ENCODE assay signal across 21 cellular contexts in the genomic region with DNA sequence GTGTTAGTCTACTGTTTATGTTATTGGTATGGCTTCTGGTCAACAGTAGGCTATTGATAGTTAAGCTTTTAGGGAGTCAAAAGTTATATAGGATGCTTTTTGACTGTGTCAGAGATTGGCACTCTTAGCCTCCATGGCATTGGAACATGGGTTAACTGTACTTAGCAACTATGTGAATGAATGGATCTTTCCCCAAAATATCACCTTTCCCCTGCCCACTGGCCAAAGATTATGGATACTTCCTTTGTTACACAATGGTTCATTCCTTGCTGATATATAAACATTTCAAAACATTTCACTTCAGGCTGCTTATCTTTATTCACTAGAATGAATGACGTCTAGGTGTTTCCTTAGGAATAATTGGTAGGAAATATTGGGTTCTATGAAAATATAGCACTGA.
DNase-seq lines count a peak whose midpoint lies in the region; ATAC-seq and TF ChIP-seq lines count a peak whose summit lies in the region.
"Had no signal": no experiment of that assay in that cellular context is flagged by ENCODE, and none has a peak within 500 bp of the region (broad histone marks: within the 10 kb centered on the region; RNA-seq: fewer than 3 reads in every experiment).

No MANE protein-coding gene starts in this region.

- no peaks in the 10 kb centered on the region for H3K9me3 Mint-ChIP-seq in activated CD8-positive, alpha-beta memory T cell treated with anti-CD3 and anti-CD28 coated beads, Interleukin-2, amount 10 ng/mL, durations not matched to agents 7 days and 5 days (ENCODE audit: low read depth)
- H3K9me3 Mint-ChIP-seq: H9 had no signal

- no peak overlapping the region for H3K4me3 ChIP-seq in SK-N-SH (ENCODE audit: low read depth in 2 of 2, low read length in 1 of 2)
- H3K4me3 ChIP-seq in SJSA1, result no peak overlapping the region
- H3K4me3 ChIP-seq in fibroblast of pulmonary artery (replicated peaks; ENCODE audit: low read depth, low read length), result no peak overlapping the region
- H3K4me3 ChIP-seq in smooth muscle cell, result no peak overlapping the region

- H3K36me3 ChIP-seq in SK-N-SH (replicated peaks in 1 of 2; ENCODE audit: control insufficient read depth in 1 of 2, insufficient read depth in 2 of 2, low read length in 1 of 2) (no peaks in the 10 kb centered on the region), SJSA1 (no peaks in the 10 kb centered on the region), smooth muscle cell (ENCODE audit: low read depth) (no peaks in the 10 kb centered on the region)
- H3K36me3 ChIP-seq: BE2C had no signal

- H3K9me3 ChIP-seq in SK-N-SH (no peaks in the 10 kb centered on the region; the same call in 1 of the 2 replicates), SJSA1 (replicated peaks) (no peaks in the 10 kb centered on the region), smooth muscle cell (replicated peaks; ENCODE audit: low read depth) (no peaks in the 10 kb centered on the region)
- H3K9me3 ChIP-seq: BE2C, Caco-2 had no signal

- H3K9ac ChIP-seq in SK-N-SH (no peak overlapping the region), smooth muscle cell (ENCODE audit: low read depth) (no peak overlapping the region)

- CTCF ChIA-PET in SK-N-SH (lab: Yijun Ruan, JAX), result interaction anchor here (1.2 kb wide), 1 partner anchor 556 kb away, joined by 5 read pairs; no protein-coding TSS in a partner anchor
- CTCF ChIA-PET in activated CD8-positive, alpha-beta memory T cell treated with anti-CD3 and anti-CD28 coated beads, Interleukin-2, amount 10 ng/mL, durations not matched to agents 7 days and 5 days (lab: Charles Lee), result no interaction called here

- H3K9me2 ChIP-seq in SK-N-SH, result no peaks in the 10 kb centered on the region

- H3K27me3 ChIP-seq in SK-N-SH (ENCODE audit: insufficient read depth) (no peaks in the 10 kb centered on the region), SJSA1 (replicated peaks) (no peaks in the 10 kb centered on the region), smooth muscle cell (ENCODE audit: low read depth) (no peaks in the 10 kb centered on the region)
- H3K27me3 ChIP-seq: BE2C had no signal

- no peak overlapping the region for H3K27ac Mint-ChIP-seq in activated CD8-positive, alpha-beta memory T cell treated with anti-CD3 and anti-CD28 coated beads, Interleukin-2, amount 10 ng/mL, durations not matched to agents 7 days and 5 days
- H3K27ac Mint-ChIP-seq: CD4-positive, CD25-positive, alpha-beta regulatory T cell had no signal

- H4K20me1 ChIP-seq in SK-N-SH (ENCODE audit: insufficient read depth), result no peaks in the 10 kb centered on the region
- H4K20me1 ChIP-seq in smooth muscle cell (ENCODE audit: low read depth), result no peaks in the 10 kb centered on the region

- H3K27me3 Mint-ChIP-seq in activated CD8-positive, alpha-beta memory T cell treated with anti-CD3 and anti-CD28 coated beads, Interleukin-2, amount 10 ng/mL, durations not matched to agents 7 days and 5 days, result no peaks in the 10 kb centered on the region

- no peak for TF ChIP-seq CTCF in SK-N-SH (IDR thresholded peaks at IDR 0.05)
- TF ChIP-seq CTCF in fibroblast of pulmonary artery (IDR thresholded peaks at IDR 0.05; ENCODE audit: low read length, missing control alignments), result no peak
- no peak for TF ChIP-seq CTCF in smooth muscle cell (IDR thresholded peaks at IDR 0.05; ENCODE audit: borderline replicate concordance, insufficient read depth, poor library complexity, severe bottlenecking)

- H3K4me1 ChIP-seq in SK-N-SH (ENCODE audit: control insufficient read depth in 1 of 2, insufficient read depth in 2 of 2, low read depth in 1 of 2, low read length in 1 of 2) (peaks cover 0 to 16% of the 10 kb centered on the region in 2 experiments; a peak in 3 of 4 replicates), SJSA1 (replicated peaks) (peaks cover 55% of the 10 kb centered on the region), smooth muscle cell (ENCODE audit: low read depth) (peaks cover 6% of the 10 kb centered on the region)
- H3K4me1 ChIP-seq: BE2C, Caco-2 had no signal

- H3K4me2 ChIP-seq in SK-N-SH (no peak overlapping the region), smooth muscle cell (no peak overlapping the region)

- DNase-seq in SK-N-SH, result no peak
- DNase-seq in SJSA1 (ENCODE audit: low read depth in 1 of 2, low spot score in 2 of 2), result no peak
- DNase-seq in fibroblast of pulmonary artery (ENCODE audit: low read depth), result peak; percentile 14
- DNase-seq in smooth muscle cell (lab: John Stamatoyannopoulos, UW; ENCODE audit: unreplicated experiment), result no peak
- DNase-seq in AG08395 (ENCODE audit: low spot score), result no peak
- DNase-seq in activated CD8-positive, alpha-beta memory T cell treated with anti-CD3 and anti-CD28 coated beads, Interleukin-2, amount 10 ng/mL, durations not matched to agents 7 days and 5 days, result no peak
- DNase-seq: BE2C; Caco-2; CD4-positive, CD25-positive, alpha-beta regulatory T cell; GDM1; H9; NCI-H1092 treated with DMSO at 0.1 percent for 48 hours; NCI-H2081; NCI-H2171 treated with DMSO at 0.1 percent for 48 hours; NCI-H510A; NCI-H748 treated with DMSO at 0.1 percent for 48 hours; OCI-M1 had no signal

- no peak for TF ChIP-seq RAD21 in SK-N-SH (IDR thresholded peaks at IDR 0.05; ENCODE audit: low read length)

- no peaks in the 10 kb centered on the region for H3K79me2 ChIP-seq in SK-N-SH (ENCODE audit: insufficient read depth)
- no peaks in the 10 kb centered on the region for H3K79me2 ChIP-seq in smooth muscle cell (ENCODE audit: low read depth)

- H2AFZ ChIP-seq in SK-N-SH (ENCODE audit: low read depth), result peak overlapping the region; percentile 38; the same call in 1 of the 2 replicates
- H2AFZ ChIP-seq in smooth muscle cell (ENCODE audit: low read depth), result no peak overlapping the region

- H3K4me1 Mint-ChIP-seq in activated CD8-positive, alpha-beta memory T cell treated with anti-CD3 and anti-CD28 coated beads, Interleukin-2, amount 10 ng/mL, durations not matched to agents 7 days and 5 days, result no peaks in the 10 kb centered on the region
- H3K4me1 Mint-ChIP-seq: CD4-positive, CD25-positive, alpha-beta regulatory T cell had no signal

- H3K36me3 Mint-ChIP-seq in activated CD8-positive, alpha-beta memory T cell treated with anti-CD3 and anti-CD28 coated beads, Interleukin-2, amount 10 ng/mL, durations not matched to agents 7 days and 5 days, result no peaks in the 10 kb centered on the region
- H3K36me3 Mint-ChIP-seq: CD4-positive, CD25-positive, alpha-beta regulatory T cell had no signal

- POLR2A ChIA-PET in SK-N-SH (lab: Yijun Ruan, JAX), result no interaction called here

- no peak for TF ChIP-seq EP300 in SK-N-SH (IDR thresholded peaks at IDR 0.05; ENCODE audit: borderline replicate concordance in 1 of 2, low read depth in 1 of 2, low read length in 1 of 2)

- no peak for ATAC-seq in SK-N-SH treated with all-trans-retinoic acid at 6 μM for 48 hours
- no peak for ATAC-seq in activated CD4-positive, CD25-positive, alpha-beta regulatory T cell treated with anti-CD3 and anti-CD28 coated beads, Interleukin-2, amount 50 U/mL, for 24 hours
- no peak for ATAC-seq in activated CD8-positive, alpha-beta memory T cell treated with anti-CD3 and anti-CD28 coated beads, Interleukin-2, amount 10 ng/mL, durations not matched to agents 7 days and 5 days

- H3K4me3 Mint-ChIP-seq in activated CD8-positive, alpha-beta memory T cell treated with anti-CD3 and anti-CD28 coated beads, Interleukin-2, amount 10 ng/mL, durations not matched to agents 7 days and 5 days, result no peak overlapping the region
- H3K4me3 Mint-ChIP-seq: CD4-positive, CD25-positive, alpha-beta regulatory T cell; H9 had no signal

- H3K27ac ChIP-seq in SK-N-SH (ENCODE audit: low read depth in 2 of 2, low read length in 1 of 2) (peak overlapping the region in 1 of 2 experiments; percentile 87; a peak in 2 of 4 replicates), SJSA1 (peak overlapping the region; percentile 100), smooth muscle cell (ENCODE audit: low read depth) (peak overlapping the region; percentile 54)
- H3K27ac ChIP-seq: 22Rv1, RWPE1 had no signal

- H3F3A ChIP-seq in SK-N-SH (replicated peaks; ENCODE audit: insufficient read depth) (peaks cover 46% of the 10 kb centered on the region), smooth muscle cell (ENCODE audit: low read depth) (no peaks in the 10 kb centered on the region)

- WGBS in SK-N-SH (ENCODE audit: low lambda C conversion rate), result 89% methylated on average over 1 of the region's 1 CpG
- 93% methylated on average over 1 of the region's 1 CpG for WGBS in smooth muscle cell (ENCODE audit: low lambda C conversion rate)

TF ChIP-seq in SK-N-SH, 30 proteins besides CTCF, POLR2A, EP300 and RAD21 (continues in another document):
- TF ChIP-seq, protein P1, sequence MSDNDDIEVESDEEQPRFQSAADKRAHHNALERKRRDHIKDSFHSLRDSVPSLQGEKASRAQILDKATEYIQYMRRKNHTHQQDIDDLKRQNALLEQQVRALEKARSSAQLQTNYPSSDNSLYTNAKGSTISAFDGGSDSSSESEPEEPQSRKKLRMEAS (IDR thresholded peaks at IDR 0.05; ENCODE audit: low read depth), result no peak
- TF ChIP-seq CHD2 (IDR thresholded peaks at IDR 0.05; ENCODE audit: low read length, partially characterized antibody), result no peak
- no peak for TF ChIP-seq EZH2phosphoT487 (IDR thresholded peaks at IDR 0.05; ENCODE audit: borderline replicate concordance, low read depth)
- TF ChIP-seq POLR2AphosphoS5 (IDR thresholded peaks at IDR 0.05; ENCODE audit: low read depth, low read length), result no peak
- TF ChIP-seq NFIC (IDR thresholded peaks at IDR 0.05; ENCODE audit: borderline replicate concordance), result no peak
- no peak for TF ChIP-seq YY1 (IDR thresholded peaks at IDR 0.05; ENCODE audit: low read depth)

TF ChIP-seq in SK-N-SH treated with all-trans-retinoic acid at 6 μM for 48 hours, 23 proteins besides CTCF, POLR2A, EP300 and RAD21 (continues in another document):
- TF ChIP-seq, protein P2, sequence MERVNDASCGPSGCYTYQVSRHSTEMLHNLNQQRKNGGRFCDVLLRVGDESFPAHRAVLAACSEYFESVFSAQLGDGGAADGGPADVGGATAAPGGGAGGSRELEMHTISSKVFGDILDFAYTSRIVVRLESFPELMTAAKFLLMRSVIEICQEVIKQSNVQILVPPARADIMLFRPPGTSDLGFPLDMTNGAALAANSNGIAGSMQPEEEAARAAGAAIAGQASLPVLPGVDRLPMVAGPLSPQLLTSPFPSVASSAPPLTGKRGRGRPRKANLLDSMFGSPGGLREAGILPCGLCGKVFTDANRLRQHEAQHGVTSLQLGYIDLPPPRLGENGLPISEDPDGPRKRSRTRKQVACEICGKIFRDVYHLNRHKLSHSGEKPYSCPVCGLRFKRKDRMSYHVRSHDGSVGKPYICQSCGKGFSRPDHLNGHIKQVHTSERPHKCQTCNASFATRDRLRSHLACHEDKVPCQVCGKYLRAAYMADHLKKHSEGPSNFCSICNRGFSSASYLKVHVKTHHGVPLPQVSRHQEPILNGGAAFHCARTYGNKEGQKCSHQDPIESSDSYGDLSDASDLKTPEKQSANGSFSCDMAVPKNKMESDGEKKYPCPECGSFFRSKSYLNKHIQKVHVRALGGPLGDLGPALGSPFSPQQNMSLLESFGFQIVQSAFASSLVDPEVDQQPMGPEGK (CRISPR knock-in tag; IDR thresholded peaks at IDR 0.05; ENCODE audit: borderline replicate concordance), result no peak
- TF ChIP-seq ZNF8 (CRISPR knock-in tag; IDR thresholded peaks at IDR 0.05), result no peak
